Comparison of ENCODE assay signal across 17 cellular contexts in the genomic region with DNA sequence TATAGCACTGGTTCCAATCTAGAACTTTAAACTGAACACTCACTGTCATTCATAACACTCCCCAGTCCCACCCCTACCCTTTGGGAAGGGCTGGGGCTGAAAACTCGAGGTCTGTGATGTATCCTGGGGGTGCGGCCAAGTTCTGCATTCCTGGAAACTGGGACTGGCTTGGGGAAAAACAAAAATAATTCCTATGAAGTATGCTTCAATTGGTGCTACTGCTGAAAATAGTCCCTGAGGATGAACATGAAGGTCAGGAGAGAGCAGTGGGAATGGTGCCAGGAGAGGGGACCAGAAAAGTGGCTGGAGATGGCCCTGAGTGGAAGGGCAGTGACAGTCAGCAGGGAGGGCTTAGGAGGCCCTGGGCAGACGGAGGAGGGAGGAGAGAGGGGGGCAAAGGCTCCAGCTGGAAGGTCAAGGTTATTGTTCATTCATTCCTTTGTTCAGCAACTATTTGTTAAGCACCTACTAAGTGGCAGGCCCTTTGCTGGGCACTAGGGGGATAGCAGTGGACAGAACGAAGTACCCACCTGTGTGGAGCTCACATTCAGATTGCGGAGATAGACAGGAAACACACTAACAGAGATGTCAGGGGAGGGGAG. TPM values are rescaled to one million over a fixed set of nuclear protein-coding genes. Genes with fewer than 3 reads are reported as not detected.
DNase-seq lines count a peak whose midpoint lies in the region; ATAC-seq and TF ChIP-seq lines count a peak whose summit lies in the region.
"Had no signal": no experiment of that assay in that cellular context is flagged by ENCODE, and none has a peak within 500 bp of the region (broad histone marks: within the 10 kb centered on the region; RNA-seq: fewer than 3 reads in every experiment).

No MANE protein-coding gene starts in this region.

- no peak for TF ChIP-seq CTCF in adrenal gland (IDR thresholded peaks at IDR 0.05)
- no peak for TF ChIP-seq CTCF in cardiac muscle cell (IDR thresholded peaks at IDR 0.05; ENCODE audit: low read depth, low read length)
- no peak for TF ChIP-seq CTCF in lower lobe of right lung (IDR thresholded peaks at IDR 0.05)
- no peak for TF ChIP-seq CTCF in testis (IDR thresholded peaks at IDR 0.05)

- H3K27me3 ChIP-seq in adrenal gland (no peaks in the 10 kb centered on the region), cardiac muscle cell (no peaks in the 10 kb centered on the region), lower lobe of right lung (ENCODE audit: low read depth) (no peaks in the 10 kb centered on the region), testis (no peaks in the 10 kb centered on the region)
- H3K27me3 ChIP-seq: BLaER1, MG63 had no signal

- H3K4me1 ChIP-seq in adrenal gland (replicated peaks in 1 of 2) = peaks cover 10 to 14% of the 10 kb centered on the region in 2 donors
- H3K4me1 ChIP-seq in cardiac muscle cell (ENCODE audit: low read depth) = peaks cover 19% of the 10 kb centered on the region
- peaks cover 11% of the 10 kb centered on the region for H3K4me1 ChIP-seq in lower lobe of right lung
- peaks cover 26% of the 10 kb centered on the region for H3K4me1 ChIP-seq in testis
- H3K4me1 ChIP-seq: BLaER1 had no signal

- WGBS in adrenal gland, 4 donors = 42 to 48% (median 43%) methylated on average over 5 of the region's 5 CpGs
- WGBS in testis, 2 donors = 58 to 61% methylated on average over 5 of the region's 5 CpGs

- H3K27ac ChIP-seq in adrenal gland (peak overlapping the region in 2 of 5 donors; percentile 21 to 66), cardiac muscle cell (peak overlapping the region; percentile 12), lower lobe of right lung (no peak overlapping the region), testis (no peak overlapping the region)
- H3K27ac ChIP-seq: BLaER1 had no signal

- H3K4me3 ChIP-seq in adrenal gland (no peak overlapping the region), cardiac muscle cell (no peak overlapping the region), lower lobe of right lung (no peak overlapping the region), testis (no peak overlapping the region)
- H3K4me3 ChIP-seq: BLaER1, GM23338, MG63 had no signal

- intact Hi-C loops in adrenal gland (cut with DNase I) (no loop called here), lower lobe of right lung (cut with DNase I) (no loop called here), testis (cut with DNase I; ENCODE audit: low total_unique reads) (no loop called here)

- ATAC-seq in lower lobe of right lung = no peak
- ATAC-seq: GM23338 had no signal

- no peak for TF ChIP-seq POLR2A in adrenal gland (IDR thresholded peaks at IDR 0.05)
- no peak for TF ChIP-seq POLR2A in testis (IDR thresholded peaks at IDR 0.05)

- DNase-seq in adrenal gland = peak in 6 of 7 donors; percentile 49 to 71 (median 60)
- DNase-seq in cardiac muscle cell (ENCODE audit: low read depth in 1 of 2, low spot score in 1 of 2) = peak in 1 of 2 donors; percentile 64
- peak; percentile 18 for DNase-seq in lower lobe of right lung
- DNase-seq in testis = peak; percentile 56
- DNase-seq in NCI-H128 (lab: John Stamatoyannopoulos, UW; ENCODE audit: unreplicated experiment) = no peak
- no peak for DNase-seq in NCI-H82 (lab: John Stamatoyannopoulos, UW)
- DNase-seq in NCI-H2196 (lab: John Stamatoyannopoulos, UW; ENCODE audit: unreplicated experiment) = no peak
- DNase-seq: GF-D8, KG1, MG63, NCI-H1105 treated with DMSO at 0.1 percent for 48 hours, NCI-H187 treated with DMSO at 0.1 percent for 48 hours, SIG-M5 had no signal

- no peaks in the 10 kb centered on the region for H3K36me3 ChIP-seq in adrenal gland (replicated peaks in 1 of 2)
- no peaks in the 10 kb centered on the region for H3K36me3 ChIP-seq in cardiac muscle cell
- no peaks in the 10 kb centered on the region for H3K36me3 ChIP-seq in lower lobe of right lung
- no peaks in the 10 kb centered on the region for H3K36me3 ChIP-seq in testis (ENCODE audit: low read depth, missing control alignments)
- H3K36me3 ChIP-seq: BLaER1, MG63 had no signal

- H3K9me3 ChIP-seq in adrenal gland (replicated peaks in 1 of 3) = no peaks in the 10 kb centered on the region
- no peaks in the 10 kb centered on the region for H3K9me3 ChIP-seq in cardiac muscle cell (ENCODE audit: low read depth)
- no peaks in the 10 kb centered on the region for H3K9me3 ChIP-seq in lower lobe of right lung
- H3K9me3 ChIP-seq in testis = no peaks in the 10 kb centered on the region
- H3K9me3 ChIP-seq: BLaER1, MG63 had no signal

RNA-seq across cellular contexts. Expression of gene ISLR, which starts 4.7 kb away (rescaled TPM):
- 10 to 100 TPM in 7 of 8 donors, 1 to 10 TPM in 1; 7.9 to 63.4 (median 35.2) TPM for total RNA-seq in adrenal gland
- 10 to 100 TPM in 2 of 3 donors, 1 to 10 TPM in 1; 6.1 to 26.3 (median 19.2) TPM for polyA plus RNA-seq in adrenal gland
- 1.6 and 4.1 TPM in 2 replicates for total RNA-seq in cardiac muscle cell
- 0.25 and 0.44 TPM in 2 replicates for polyA plus RNA-seq in cardiac muscle cell
- total RNA-seq in lower lobe of right lung = 24.0 TPM
- 10 to 100 TPM; 24.0 to 39.5 TPM for total RNA-seq in testis
- polyA plus RNA-seq in testis (ENCODE audit: insufficient read depth, low read depth, low replicate concordance) = 73.7 TPM
- total RNA-seq: GM23338, NCI-H460 had no signal

RNA-seq across cellular contexts. Expression of gene STRA6, which starts 33.8 kb away (rescaled TPM):
- total RNA-seq in adrenal gland (1 to 10 TPM in 4 of 8 donors, under 1 TPM in 2, not detected in 2; 0.22 to 4.5 (median 2.2) TPM), cardiac muscle cell (32.5 and 49.6 TPM in 2 replicates), lower lobe of right lung (not detected), testis (1 to 10 TPM; 4.1 to 9.3 TPM)
- polyA plus RNA-seq in adrenal gland (10 to 100 TPM in 1 of 3 donors, 1 to 10 TPM in 2; 1.2 to 11.7 (median 9.4) TPM), cardiac muscle cell (38.6 and 55.5 TPM in 2 replicates), testis (ENCODE audit: insufficient read depth, low read depth, low replicate concordance) (14.1 TPM)

RNA-seq across cellular contexts. Expression of gene ISLR2, which starts 38.4 kb away (rescaled TPM):
- 1 to 10 TPM in 2 of 8 donors, under 1 TPM in 5, not detected in 1; 0.13 to 2.6 (median 0.50) TPM for total RNA-seq in adrenal gland
- polyA plus RNA-seq in adrenal gland = under 1 TPM; 0.24 to 0.48 (median 0.27) TPM
- 0.14 TPM in 1 of 2 replicates, not detected in the other for total RNA-seq in cardiac muscle cell
- polyA plus RNA-seq in cardiac muscle cell = 0.14 TPM in 1 of 2 replicates, not detected in the other
- total RNA-seq in lower lobe of right lung = 1.2 TPM
- total RNA-seq in testis = 10 to 100 TPM; 12.8 to 17.7 TPM
- 26.1 TPM for polyA plus RNA-seq in testis (ENCODE audit: insufficient read depth, low read depth, low replicate concordance)
- total RNA-seq: NCI-H460 had no signal
- polyA plus RNA-seq: AG04450 had no signal

Comparison
In these comparisons a context has a peak if more than half of its experiments do, and no peak if none do; other contexts are left out.
1. DNase-seq: peak in adrenal gland (6 of 7), lower lobe of right lung (single experiment) and testis (single experiment); none in NCI-H128 (single experiment), NCI-H82 (single experiment) and NCI-H2196 (single experiment).